ENCODE assay signal across 20 cellular contexts in the genomic region with DNA sequence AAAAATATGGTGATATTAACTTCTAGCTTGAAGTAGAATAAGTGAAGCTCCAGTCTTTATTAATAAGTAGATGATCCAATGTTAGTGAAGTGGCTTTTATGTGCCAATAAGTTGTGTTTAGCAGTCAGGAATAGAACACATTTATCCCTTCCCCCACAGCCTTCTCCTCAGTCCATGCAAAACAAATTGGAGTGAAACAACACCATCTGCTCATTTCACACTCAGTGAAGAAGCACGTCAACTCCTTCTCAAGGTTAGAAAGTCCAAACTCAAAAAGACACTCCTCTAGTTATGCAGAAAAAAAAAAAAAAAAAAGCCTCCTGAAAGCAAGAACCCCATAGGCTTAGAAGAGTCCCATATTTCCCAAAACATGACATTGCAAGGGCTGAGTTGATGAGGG. TPM values are rescaled to one million over a fixed set of nuclear protein-coding genes. Genes with fewer than 3 reads are reported as not detected.
A peak's percentile ranks its signal among the peaks of the same experiment; 100 is the strongest.
DNase-seq lines count a peak whose midpoint lies in the region; ATAC-seq and TF ChIP-seq lines count a peak whose summit lies in the region.
"Had no signal": no experiment of that assay in that cellular context is flagged by ENCODE, and none has a peak within 500 bp of the region (broad histone marks: within the 10 kb centered on the region; RNA-seq: fewer than 3 reads in every experiment).

No MANE protein-coding gene starts in this region.

- no peaks in the 10 kb centered on the region for H3K9me3 ChIP-seq in body of pancreas
- H3K9me3 ChIP-seq in parathyroid adenoma (ENCODE audit: control insufficient read depth, low read length) = no peaks in the 10 kb centered on the region
- H3K9me3 ChIP-seq: BE2C, SK-N-SH had no signal

- H3K27me3 ChIP-seq in body of pancreas = no peaks in the 10 kb centered on the region
- H3K27me3 ChIP-seq in parathyroid adenoma (ENCODE audit: control insufficient read depth, insufficient read depth, low read length) = no peaks in the 10 kb centered on the region

- H3K4me1 ChIP-seq in body of pancreas (peaks cover 21% of the 10 kb centered on the region), parathyroid adenoma (peaks cover 21% of the 10 kb centered on the region)
- H3K4me1 ChIP-seq: BE2C had no signal

- H2AFZ ChIP-seq in parathyroid adenoma = no peak overlapping the region

- peak; percentile 97 for ATAC-seq in body of pancreas

- H3K4me3 ChIP-seq in body of pancreas (no peak overlapping the region), parathyroid adenoma (ENCODE audit: low read depth, low read length) (peak overlapping the region; percentile 14)

- peak overlapping the region; percentile 50 to 79 (median 69) for H3K27ac ChIP-seq in body of pancreas
- H3K27ac ChIP-seq in parathyroid adenoma = peak overlapping the region; percentile 56
- H3K27ac ChIP-seq: RWPE1 had no signal

- peak overlapping the region; percentile 43 for H3K4me2 ChIP-seq in parathyroid adenoma (ENCODE audit: low read length)
- H3K4me2 ChIP-seq: SK-N-SH had no signal

- TF ChIP-seq CTCF in body of pancreas (IDR thresholded peaks at IDR 0.05) = no peak
- no peak for TF ChIP-seq CTCF in parathyroid adenoma (IDR thresholded peaks at IDR 0.05)

- WGBS in body of pancreas, 2 donors = 46 to 58% methylated on average over 1 of the region's 1 CpG

- in situ Hi-C loops in G401 (cut with HindIII; ENCODE audit: low sequenced_read_pairs) = no loop called here

- H3K9ac ChIP-seq in parathyroid adenoma = no peak overlapping the region
- H3K9ac ChIP-seq: SK-N-SH had no signal

- intact Hi-C loops in body of pancreas (cut with DNase I) = no loop called here

- no peak for TF ChIP-seq POLR2A in body of pancreas (IDR thresholded peaks at IDR 0.05)

- no peaks in the 10 kb centered on the region for H3K36me3 ChIP-seq in body of pancreas (replicated peaks in 1 of 2; ENCODE audit: insufficient read depth in 1 of 2, low read depth in 2 of 2)
- H3K36me3 ChIP-seq in parathyroid adenoma (ENCODE audit: control insufficient read depth, insufficient read depth, low read length) = no peaks in the 10 kb centered on the region
- H3K36me3 ChIP-seq: BE2C had no signal

- H3K79me2 ChIP-seq in parathyroid adenoma = no peaks in the 10 kb centered on the region

- DNase-seq in G401 (ENCODE audit: low spot score) = peak; percentile 77
- peak; percentile 72 to 92 for DNase-seq in NCI-H446 (lab: John Stamatoyannopoulos, UW)
- DNase-seq in body of pancreas = peak in 3 of 4 donors; percentile 34 to 71 (median 35)
- DNase-seq in NCI-H345 treated with DMSO at 0.1 percent for 48 hours (lab: John Stamatoyannopoulos, UW; ENCODE audit: unreplicated experiment) = no peak
- DNase-seq in dedifferentiated amniotic fluid mesenchymal stem cell (ENCODE audit: extremely low spot score) = no peak
- DNase-seq in NCI-H748 treated with DMSO at 0.1 percent for 48 hours (lab: John Stamatoyannopoulos, UW) = no peak
- DNase-seq: BE2C, DND-41, GOT3, HCEC 1CT, KG1, NCI-H1105 treated with DMSO at 0.1 percent for 48 hours, NCI-H187 treated with DMSO at 0.1 percent for 48 hours, NCI-H2107, NCI-H2227 treated with DMSO at 0.1 percent for 48 hours, NCI-H526 treated with DMSO at 0.1 percent for 48 hours, SIG-M5, SK-N-SH had no signal

RNA-seq across cellular contexts. Expression of a gene that starts 18.1 kb away (rescaled TPM):
- 0.81 and 0.98 TPM in 2 replicates for total RNA-seq in G401 (2014; rRNA removed; shearing (Covaris generic))
- 10 to 100 TPM; 18.2 to 29.7 TPM for total RNA-seq in body of pancreas

Comparison
In these comparisons a context has a peak if more than half of its experiments do, and no peak if none do; other contexts are left out.
1. DNase-seq: peak in G401 (single experiment), NCI-H446 (2 of 2) and body of pancreas (3 of 4); none in NCI-H345 treated with DMSO at 0.1 percent for 48 hours (single experiment), dedifferentiated amniotic fluid mesenchymal stem cell (single experiment) and NCI-H748 treated with DMSO at 0.1 percent for 48 hours (single experiment).